ENCODE assay signal across 1 cellular context in the genomic region with DNA sequence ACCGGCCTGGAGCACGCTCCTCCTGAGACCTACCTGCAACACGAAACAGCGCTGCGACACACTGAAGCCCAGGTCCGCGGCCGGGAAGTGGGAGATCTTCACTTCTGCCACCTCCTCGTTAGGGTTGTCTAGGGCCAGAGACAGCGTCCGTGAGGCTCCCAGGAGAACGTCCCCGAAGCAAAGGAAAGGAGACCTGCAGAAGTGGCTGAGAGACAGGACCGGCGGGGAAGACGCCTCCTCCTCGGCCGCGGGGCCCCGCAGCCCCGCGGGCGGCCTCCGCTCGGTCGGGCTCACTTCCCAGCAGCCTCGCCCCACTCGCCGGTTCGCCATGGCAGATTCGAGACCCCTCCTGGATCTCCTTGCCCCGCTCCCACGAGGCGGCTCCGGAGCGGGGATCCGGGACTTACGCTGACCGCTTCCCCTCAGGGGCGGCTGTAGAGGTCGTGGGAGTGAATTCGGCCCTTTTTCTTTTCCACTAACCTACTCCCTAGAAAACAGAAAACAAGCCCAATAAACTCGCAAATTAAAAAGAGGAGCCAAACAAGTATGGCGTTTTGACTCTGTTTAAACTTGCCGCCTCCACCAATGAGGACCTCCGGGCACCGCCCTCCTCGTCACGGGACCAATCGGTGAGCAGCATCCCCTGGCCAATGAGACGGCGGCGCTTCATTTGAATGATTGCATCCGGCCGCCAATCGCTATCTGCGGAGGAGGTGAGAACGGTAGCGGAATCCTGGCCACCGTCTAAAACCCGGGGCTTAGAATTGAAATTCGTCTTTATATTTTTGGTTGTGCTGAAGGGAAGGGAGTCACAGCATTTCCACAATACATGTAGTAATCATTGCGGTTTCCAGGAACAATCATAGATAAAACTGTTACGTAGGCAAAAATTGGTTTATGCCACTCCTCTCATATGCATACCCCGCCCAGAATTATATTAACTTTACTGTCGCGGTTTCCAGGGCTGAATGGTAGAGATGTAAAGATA.
TF ChIP-seq lines count a peak whose summit lies in the region.

Gene ASPM, minus strand, starts transcription at position 562 of the 988 bp plus-strand sequence. Its CDS starts 232 bp downstream, at position 330.

TF ChIP-seq in K562, 482 proteins besides CTCF, POLR2A, EP300 and RAD21 (continued from another document):
- TF ChIP-seq, protein P1, sequence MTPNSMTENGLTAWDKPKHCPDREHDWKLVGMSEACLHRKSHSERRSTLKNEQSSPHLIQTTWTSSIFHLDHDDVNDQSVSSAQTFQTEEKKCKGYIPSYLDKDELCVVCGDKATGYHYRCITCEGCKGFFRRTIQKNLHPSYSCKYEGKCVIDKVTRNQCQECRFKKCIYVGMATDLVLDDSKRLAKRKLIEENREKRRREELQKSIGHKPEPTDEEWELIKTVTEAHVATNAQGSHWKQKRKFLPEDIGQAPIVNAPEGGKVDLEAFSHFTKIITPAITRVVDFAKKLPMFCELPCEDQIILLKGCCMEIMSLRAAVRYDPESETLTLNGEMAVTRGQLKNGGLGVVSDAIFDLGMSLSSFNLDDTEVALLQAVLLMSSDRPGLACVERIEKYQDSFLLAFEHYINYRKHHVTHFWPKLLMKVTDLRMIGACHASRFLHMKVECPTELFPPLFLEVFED (CRISPR knock-in tag; conservative IDR thresholded peaks at IDR 0.05) = no peak
